Comparison of ENCODE assay signal across 1 cellular context in the genomic region with DNA sequence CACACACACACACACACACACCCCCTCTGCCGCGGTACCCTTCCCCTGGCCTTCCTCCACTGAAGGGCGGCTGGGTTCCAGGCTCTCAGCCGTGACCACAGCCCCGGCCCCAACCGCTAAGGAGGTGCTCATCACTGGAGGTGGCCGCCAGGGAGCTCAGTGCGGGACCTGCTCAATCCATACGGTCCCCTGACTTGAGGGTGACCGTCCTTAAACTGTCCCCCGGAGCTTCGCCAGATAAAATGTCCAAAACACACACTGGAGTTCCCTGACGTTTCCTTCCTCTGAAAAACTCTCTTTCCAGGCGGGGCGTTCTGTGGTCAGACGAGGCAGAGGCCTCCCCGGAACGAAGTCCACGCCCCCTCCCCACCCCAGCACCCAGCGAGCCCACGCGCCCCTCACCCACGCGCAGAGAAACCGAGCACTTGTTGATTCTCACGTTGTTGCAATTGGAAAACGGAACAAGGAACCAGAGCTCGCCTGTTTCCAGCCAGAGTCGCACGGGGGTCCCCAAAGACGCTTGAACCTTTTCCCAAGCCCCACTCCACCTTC.
TF ChIP-seq lines count a peak whose summit lies in the region.

No MANE protein-coding gene starts in this region.

TF ChIP-seq in H1, 55 proteins besides CTCF, POLR2A, EP300 and RAD21:
- no peak for TF ChIP-seq FOSL1 (IDR thresholded peaks at IDR 0.05; ENCODE audit: insufficient read depth, low read depth, low read length)
- no peak for TF ChIP-seq RXRA (IDR thresholded peaks at IDR 0.05; ENCODE audit: insufficient read depth, low read depth, low read length)
- TF ChIP-seq JUND (IDR thresholded peaks at IDR 0.05; ENCODE audit: low read length), result no peak
- no peak for TF ChIP-seq BACH1 (IDR thresholded peaks at IDR 0.05; ENCODE audit: low read length)
- TF ChIP-seq, protein P1, sequence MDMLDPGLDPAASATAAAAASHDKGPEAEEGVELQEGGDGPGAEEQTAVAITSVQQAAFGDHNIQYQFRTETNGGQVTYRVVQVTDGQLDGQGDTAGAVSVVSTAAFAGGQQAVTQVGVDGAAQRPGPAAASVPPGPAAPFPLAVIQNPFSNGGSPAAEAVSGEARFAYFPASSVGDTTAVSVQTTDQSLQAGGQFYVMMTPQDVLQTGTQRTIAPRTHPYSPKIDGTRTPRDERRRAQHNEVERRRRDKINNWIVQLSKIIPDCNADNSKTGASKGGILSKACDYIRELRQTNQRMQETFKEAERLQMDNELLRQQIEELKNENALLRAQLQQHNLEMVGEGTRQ (IDR thresholded peaks at IDR 0.05; ENCODE audit: low read length), result no peak
- TF ChIP-seq SP2 (IDR thresholded peaks at IDR 0.05; ENCODE audit: low read length), result no peak
- TF ChIP-seq GABPA (IDR thresholded peaks at IDR 0.05; ENCODE audit: borderline replicate concordance, insufficient read depth, low read length), result no peak
- no peak for TF ChIP-seq RFX5 (IDR thresholded peaks at IDR 0.05; ENCODE audit: borderline replicate concordance, low read depth, low read length)
- no peak for TF ChIP-seq BCL11A (IDR thresholded peaks at IDR 0.05; ENCODE audit: low read depth in 2 of 2, low read length in 2 of 2)
- TF ChIP-seq, protein P2, sequence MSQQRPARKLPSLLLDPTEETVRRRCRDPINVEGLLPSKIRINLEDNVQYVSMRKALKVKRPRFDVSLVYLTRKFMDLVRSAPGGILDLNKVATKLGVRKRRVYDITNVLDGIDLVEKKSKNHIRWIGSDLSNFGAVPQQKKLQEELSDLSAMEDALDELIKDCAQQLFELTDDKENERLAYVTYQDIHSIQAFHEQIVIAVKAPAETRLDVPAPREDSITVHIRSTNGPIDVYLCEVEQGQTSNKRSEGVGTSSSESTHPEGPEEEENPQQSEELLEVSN (IDR thresholded peaks at IDR 0.05), result no peak
- TF ChIP-seq EGR1 (IDR thresholded peaks at IDR 0.05; ENCODE audit: borderline replicate concordance, low read depth, low read length), result no peak
- TF ChIP-seq POU5F1 (IDR thresholded peaks at IDR 0.05; ENCODE audit: low read depth, low read length), result no peak
- no peak for TF ChIP-seq TAF1 (IDR thresholded peaks at IDR 0.05; ENCODE audit: low read depth, low read length)
- no peak for TF ChIP-seq TCF12 (IDR thresholded peaks at IDR 0.05; ENCODE audit: low read depth, low read length)
TF ChIP-seq in H1: peak in this region for 0.
